In genomic region chr17:50668025-50668837, GRCh38 we compare ENCODE assay signal across 13 cellular contexts. TPM values are rescaled to one million over a fixed set of nuclear protein-coding genes. Genes with fewer than 3 reads are reported as not detected.
DNase-seq lines count a peak whose midpoint lies in the region; ATAC-seq and TF ChIP-seq lines count a peak whose summit lies in the region.
"Had no signal": no experiment of that assay in that cellular context is flagged by ENCODE, and none has a peak within 500 bp of the region (broad histone marks: within the 10 kb centered on the region; RNA-seq: fewer than 3 reads in every experiment).

No MANE protein-coding gene starts in this region.

- no peak for TF ChIP-seq RAD21 in SK-N-SH (IDR thresholded peaks at IDR 0.05; ENCODE audit: low read length)

- H3K4me1 Mint-ChIP-seq in progenitor cell of endocrine pancreas (ENCODE audit: low read depth) = peaks cover 11% of the 10 kb centered on the region

- peaks cover under 1% of the 10 kb centered on the region for H3K27me3 Mint-ChIP-seq in progenitor cell of endocrine pancreas

- no peaks in the 10 kb centered on the region for H3K9me3 ChIP-seq in SK-N-SH
- H3K9me3 ChIP-seq: uterus had no signal

- H2AFZ ChIP-seq in SK-N-SH (ENCODE audit: low read depth) = 0 out of 2 replicates have a peak overlapping the region, but pooled peaks have one; percentile 3

- H3K79me2 ChIP-seq in SK-N-SH (ENCODE audit: insufficient read depth) = no peaks in the 10 kb centered on the region

- H3K36me3 ChIP-seq in H7 (replicated peaks; ENCODE audit: control insufficient read depth, insufficient read depth, low read length) (no peaks in the 10 kb centered on the region), SK-N-SH (replicated peaks in 1 of 2; ENCODE audit: control insufficient read depth in 1 of 2, insufficient read depth in 2 of 2, low read length in 1 of 2) (peaks cover 7 to 19% of the 10 kb centered on the region in 2 experiments)
- H3K36me3 ChIP-seq: uterus had no signal

- POLR2A ChIA-PET in SK-N-SH (lab: Yijun Ruan, JAX) = no interaction called here

- H3K4me3 Mint-ChIP-seq in progenitor cell of endocrine pancreas (ENCODE audit: low read depth) = no peak overlapping the region
- H3K4me3 Mint-ChIP-seq: activated T-helper 1 cell treated with anti-CD3 and anti-CD28 coated beads, Interleukin-12 subunit alpha, Interleukin-12 subunit beta, Interleukin-2, Interleukin-4 antibody, amounts not matched to agents 30 ng/mL and 10 ng/mL and 1 ng/mL, durations not matched to agents 14 hours and 24 hours and 36 hours; mesothelial cell of epicardium had no signal

- H3K9ac ChIP-seq in SK-N-SH = peak overlapping the region; percentile 40; the same call in 1 of the 2 replicates

- CTCF ChIA-PET in SK-N-SH (lab: Yijun Ruan, JAX) = interaction anchor here (1.0 to 13.1 kb wide), 7 partner anchors 8 to 121 kb away, joined by 3 to 130 read pairs (median 6); partner anchors contain the start of gene SPATA20

- H3K36me3 Mint-ChIP-seq in progenitor cell of endocrine pancreas (ENCODE audit: insufficient read depth) = no peaks in the 10 kb centered on the region
- H3K36me3 Mint-ChIP-seq: mesothelial cell of epicardium had no signal

- H3K4me2 ChIP-seq in SK-N-SH = peak overlapping the region; percentile 42

- H3K9me3 Mint-ChIP-seq in progenitor cell of endocrine pancreas (ENCODE audit: low read depth) = no peaks in the 10 kb centered on the region
- H3K9me3 Mint-ChIP-seq: activated T-helper 1 cell treated with anti-CD3 and anti-CD28 coated beads, Interleukin-12 subunit alpha, Interleukin-12 subunit beta, Interleukin-2, Interleukin-4 antibody, amounts not matched to agents 30 ng/mL and 10 ng/mL and 1 ng/mL, durations not matched to agents 14 hours and 24 hours and 36 hours; mesothelial cell of epicardium had no signal

- peak overlapping the region in 1 of 2 experiments; percentile 42; a peak in 2 of 4 replicates for H3K27ac ChIP-seq in SK-N-SH (ENCODE audit: low read depth in 2 of 2, low read length in 1 of 2)
- H3K27ac ChIP-seq in coronary artery = no peak overlapping the region
- H3K27ac ChIP-seq: uterus had no signal

- H3K4me3 ChIP-seq in H7 (ENCODE audit: insufficient read depth, low read depth, low read length) (no peak overlapping the region), SK-N-SH (ENCODE audit: low read depth in 2 of 2, low read length in 1 of 2) (no peak overlapping the region), coronary artery (no peak overlapping the region)
- H3K4me3 ChIP-seq: uterus had no signal

- H3F3A ChIP-seq in SK-N-SH (replicated peaks; ENCODE audit: insufficient read depth) = peaks cover 15% of the 10 kb centered on the region

- no peak for ATAC-seq in HG03520 (IDR thresholded peaks at IDR 0.05; ENCODE audit: unreplicated experiment)
- ATAC-seq: sciatic nerve had no signal

- H3K4me1 ChIP-seq in SK-N-SH (ENCODE audit: control insufficient read depth in 1 of 2, insufficient read depth in 2 of 2, low read depth in 1 of 2, low read length in 1 of 2) = peaks cover 0 to 31% of the 10 kb centered on the region in 2 experiments; a peak in 3 of 4 replicates
- H3K4me1 ChIP-seq: uterus had no signal

- peak in 1 of 2 experiments; percentile 42; a peak in 1 of 4 replicates for TF ChIP-seq EP300 in SK-N-SH (IDR thresholded peaks at IDR 0.05; ENCODE audit: borderline replicate concordance in 1 of 2, low read depth in 1 of 2, low read length in 1 of 2)

- WGBS in SK-N-SH (ENCODE audit: low lambda C conversion rate) = 39% methylated on average over 7 of the region's 8 CpGs

- H3K27ac Mint-ChIP-seq in progenitor cell of endocrine pancreas = peak overlapping the region; percentile 80
- H3K27ac Mint-ChIP-seq: activated T-helper 1 cell treated with anti-CD3 and anti-CD28 coated beads, Interleukin-12 subunit alpha, Interleukin-12 subunit beta, Interleukin-2, Interleukin-4 antibody, amounts not matched to agents 30 ng/mL and 10 ng/mL and 1 ng/mL, durations not matched to agents 14 hours and 24 hours and 36 hours; mesothelial cell of epicardium had no signal

- DNase-seq in H7 (peak; percentile 81), SK-N-SH (no peak), fibroblast of peridontal ligament (ENCODE audit: extremely low read depth) (peak; percentile 13), progenitor cell of endocrine pancreas (ENCODE audit: low spot score, unreplicated experiment) (no peak), coronary artery (ENCODE audit: low spot score) (no peak), NCI-H1694 (lab: John Stamatoyannopoulos, UW) (no peak)
- DNase-seq: DND-41, Right ventricle myocardium superior, uterus had no signal

- H3K27me3 ChIP-seq in H7 (ENCODE audit: control insufficient read depth, insufficient read depth, low read length) = no peaks in the 10 kb centered on the region
- H3K27me3 ChIP-seq in SK-N-SH (ENCODE audit: insufficient read depth) = no peaks in the 10 kb centered on the region
- H3K27me3 ChIP-seq: uterus had no signal

- H3K9me2 ChIP-seq in SK-N-SH = no peaks in the 10 kb centered on the region

- no peak for TF ChIP-seq CTCF in SK-N-SH (IDR thresholded peaks at IDR 0.05)
- TF ChIP-seq CTCF in progenitor cell of endocrine pancreas (IDR thresholded peaks at IDR 0.05; ENCODE audit: unreplicated experiment) = no peak
- no peak for TF ChIP-seq CTCF in coronary artery (IDR thresholded peaks at IDR 0.05)

- no peaks in the 10 kb centered on the region for H4K20me1 ChIP-seq in SK-N-SH (ENCODE audit: insufficient read depth)

TF ChIP-seq in SK-N-SH, 30 proteins besides CTCF, POLR2A, EP300 and RAD21:
- peak; percentile 42 for TF ChIP-seq TCF12 (IDR thresholded peaks at IDR 0.05)
- peak; percentile 51; the same call in 1 of the 2 replicates for TF ChIP-seq JUND (IDR thresholded peaks at IDR 0.05)
- TF ChIP-seq FOSL2 (IDR thresholded peaks at IDR 0.05; ENCODE audit: borderline replicate concordance, low read depth) = peak; percentile 49; the same call in 1 of the 2 replicates
- no peak for TF ChIP-seq SMC3 (IDR thresholded peaks at IDR 0.05; ENCODE audit: low read depth, low read length)
- TF ChIP-seq TEAD4 (IDR thresholded peaks at IDR 0.05; ENCODE audit: borderline replicate concordance, insufficient read depth) = 0 out of 2 replicates have a peak, but pooled peaks have one; percentile 17
- TF ChIP-seq NFIC (IDR thresholded peaks at IDR 0.05; ENCODE audit: borderline replicate concordance) = peak; percentile 72
- TF ChIP-seq, protein P1, sequence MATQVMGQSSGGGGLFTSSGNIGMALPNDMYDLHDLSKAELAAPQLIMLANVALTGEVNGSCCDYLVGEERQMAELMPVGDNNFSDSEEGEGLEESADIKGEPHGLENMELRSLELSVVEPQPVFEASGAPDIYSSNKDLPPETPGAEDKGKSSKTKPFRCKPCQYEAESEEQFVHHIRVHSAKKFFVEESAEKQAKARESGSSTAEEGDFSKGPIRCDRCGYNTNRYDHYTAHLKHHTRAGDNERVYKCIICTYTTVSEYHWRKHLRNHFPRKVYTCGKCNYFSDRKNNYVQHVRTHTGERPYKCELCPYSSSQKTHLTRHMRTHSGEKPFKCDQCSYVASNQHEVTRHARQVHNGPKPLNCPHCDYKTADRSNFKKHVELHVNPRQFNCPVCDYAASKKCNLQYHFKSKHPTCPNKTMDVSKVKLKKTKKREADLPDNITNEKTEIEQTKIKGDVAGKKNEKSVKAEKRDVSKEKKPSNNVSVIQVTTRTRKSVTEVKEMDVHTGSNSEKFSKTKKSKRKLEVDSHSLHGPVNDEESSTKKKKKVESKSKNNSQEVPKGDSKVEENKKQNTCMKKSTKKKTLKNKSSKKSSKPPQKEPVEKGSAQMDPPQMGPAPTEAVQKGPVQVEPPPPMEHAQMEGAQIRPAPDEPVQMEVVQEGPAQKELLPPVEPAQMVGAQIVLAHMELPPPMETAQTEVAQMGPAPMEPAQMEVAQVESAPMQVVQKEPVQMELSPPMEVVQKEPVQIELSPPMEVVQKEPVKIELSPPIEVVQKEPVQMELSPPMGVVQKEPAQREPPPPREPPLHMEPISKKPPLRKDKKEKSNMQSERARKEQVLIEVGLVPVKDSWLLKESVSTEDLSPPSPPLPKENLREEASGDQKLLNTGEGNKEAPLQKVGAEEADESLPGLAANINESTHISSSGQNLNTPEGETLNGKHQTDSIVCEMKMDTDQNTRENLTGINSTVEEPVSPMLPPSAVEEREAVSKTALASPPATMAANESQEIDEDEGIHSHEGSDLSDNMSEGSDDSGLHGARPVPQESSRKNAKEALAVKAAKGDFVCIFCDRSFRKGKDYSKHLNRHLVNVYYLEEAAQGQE (IDR thresholded peaks at IDR 0.05; ENCODE audit: low read depth, low read length) = no peak
- TF ChIP-seq, protein P2, sequence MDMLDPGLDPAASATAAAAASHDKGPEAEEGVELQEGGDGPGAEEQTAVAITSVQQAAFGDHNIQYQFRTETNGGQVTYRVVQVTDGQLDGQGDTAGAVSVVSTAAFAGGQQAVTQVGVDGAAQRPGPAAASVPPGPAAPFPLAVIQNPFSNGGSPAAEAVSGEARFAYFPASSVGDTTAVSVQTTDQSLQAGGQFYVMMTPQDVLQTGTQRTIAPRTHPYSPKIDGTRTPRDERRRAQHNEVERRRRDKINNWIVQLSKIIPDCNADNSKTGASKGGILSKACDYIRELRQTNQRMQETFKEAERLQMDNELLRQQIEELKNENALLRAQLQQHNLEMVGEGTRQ (IDR thresholded peaks at IDR 0.05; ENCODE audit: borderline replicate concordance, low read depth, low read length) = no peak
- peak; percentile 18; the same call in 1 of the 2 replicates for TF ChIP-seq POLR2AphosphoS5 (IDR thresholded peaks at IDR 0.05; ENCODE audit: low read depth, low read length)
TF ChIP-seq in SK-N-SH: peak in this region for 6.

RNA-seq across cellular contexts. Expression of gene ABCC3, which starts 33.5 kb away (rescaled TPM):
- total RNA-seq in H7 (2014; rRNA removed; shearing (Covaris generic)) = 0.33 and 0.48 TPM in 2 replicates
- polyA plus RNA-seq in SK-N-SH (2012; rRNA removed) = 185 and 209 TPM in 2 replicates
- 29.0 and 41.5 TPM in 2 replicates for polyA plus RNA-seq in SK-N-SH (2012; cell fraction: cytosol; rRNA removed)
- 1,427 and 1,497 TPM in 2 replicates for polyA plus RNA-seq in SK-N-SH (2012; cell fraction: nucleus; rRNA removed)
- total RNA-seq in progenitor cell of endocrine pancreas = 1.6 and 2.3 TPM in 2 replicates
- total RNA-seq: activated T-helper 1 cell treated with anti-CD3 and anti-CD28 coated beads, Interleukin-12 subunit alpha, Interleukin-12 subunit beta, Interleukin-2, Interleukin-4 antibody, amounts not matched to agents 30 ng/mL and 10 ng/mL and 1 ng/mL, durations not matched to agents 14 hours and 24 hours and 36 hours had no signal

RNA-seq across cellular contexts. Expression of gene ANKRD40, which starts 39.5 kb away (rescaled TPM):
- 42.0 and 46.0 TPM in 2 replicates for total RNA-seq in H7 (2014; rRNA removed; shearing (Covaris generic))
- 33.6 and 46.3 TPM in 2 replicates for polyA plus RNA-seq in SK-N-SH (2012; rRNA removed)
- polyA plus RNA-seq in SK-N-SH (2012; cell fraction: cytosol; rRNA removed) = 43.8 and 47.2 TPM in 2 replicates
- 20.8 and 38.1 TPM in 2 replicates for polyA plus RNA-seq in SK-N-SH (2012; cell fraction: nucleus; rRNA removed)
- 39.0 and 39.2 TPM in 2 replicates for total RNA-seq in progenitor cell of endocrine pancreas

RNA-seq across cellular contexts. Expression of gene LUC7L3, which starts 51.2 kb away (rescaled TPM):
- total RNA-seq in H7 (2014; rRNA removed; shearing (Covaris generic)) = 45.4 and 76.9 TPM in 2 replicates
- 154 and 164 TPM in 2 replicates for polyA plus RNA-seq in SK-N-SH (2012; rRNA removed)
- 52.9 and 60.7 TPM in 2 replicates for polyA plus RNA-seq in SK-N-SH (2012; cell fraction: cytosol; rRNA removed)
- 1,155 and 1,243 TPM in 2 replicates for polyA plus RNA-seq in SK-N-SH (2012; cell fraction: nucleus; rRNA removed)
- 168 and 184 TPM in 2 replicates for total RNA-seq in progenitor cell of endocrine pancreas

Comparison
In these comparisons a context has a peak if more than half of its experiments do, and no peak if none do; other contexts are left out.
1. DNase-seq: peak in H7 (single experiment) and fibroblast of peridontal ligament (single experiment); none in SK-N-SH (single experiment), progenitor cell of endocrine pancreas (single experiment), coronary artery (single experiment) and NCI-H1694 (single experiment).